26 cellular contexts compared by ENCODE assay signal in the genomic region with DNA sequence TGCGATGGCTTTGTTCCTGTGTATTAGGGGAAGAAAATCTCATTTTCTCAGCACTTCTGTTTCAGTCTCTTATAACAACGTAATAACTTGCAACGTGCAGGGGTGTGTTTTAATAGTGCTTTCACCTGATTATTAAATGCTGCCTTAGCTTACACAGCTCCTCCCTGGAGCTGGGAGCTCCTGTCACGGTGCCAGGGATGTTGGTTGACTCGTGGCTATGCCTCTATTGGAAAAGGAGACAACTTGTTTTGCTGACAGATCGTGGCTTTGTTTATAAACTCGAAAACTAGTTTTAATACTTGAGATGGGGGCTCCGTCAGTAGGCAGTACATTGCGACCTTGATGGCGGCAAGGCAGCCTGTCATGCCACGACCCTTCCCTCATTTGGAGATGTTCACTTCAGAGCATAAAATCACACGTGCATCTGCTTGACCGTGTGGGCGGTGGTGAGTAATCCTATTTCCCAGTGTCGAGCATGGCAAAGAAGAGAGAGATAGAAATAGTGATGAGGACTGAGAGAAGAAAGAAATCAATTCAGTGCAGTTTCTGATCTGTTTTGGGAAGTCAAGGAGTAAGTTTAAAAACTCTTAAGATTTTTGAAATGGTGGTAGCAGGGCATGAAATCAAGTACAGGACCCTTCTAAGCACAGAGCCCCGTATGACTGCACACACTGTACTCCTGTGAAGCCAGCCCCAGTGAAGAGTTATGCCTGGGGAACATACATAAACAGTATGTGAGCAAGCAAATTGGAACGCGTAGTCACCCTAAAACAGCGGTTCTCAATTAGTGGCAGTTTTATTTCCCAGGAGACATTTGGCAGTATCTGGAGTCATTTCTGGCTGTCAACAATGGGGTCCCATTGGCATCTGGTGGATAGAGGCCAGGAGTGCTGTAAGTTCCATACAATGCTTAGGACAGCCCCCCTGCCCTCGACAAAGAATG.
DNase-seq lines count a peak whose midpoint lies in the region; FAIRE-seq and TF ChIP-seq lines count a peak whose summit lies in the region.
"Had no signal": no experiment of that assay in that cellular context is flagged by ENCODE, and none has a peak within 500 bp of the region (broad histone marks: within the 10 kb centered on the region; RNA-seq: fewer than 3 reads in every experiment).

No MANE protein-coding gene starts in this region.

- no peak overlapping the region for H3K9ac ChIP-seq in adipocyte (ENCODE audit: low read length)
- H3K9ac ChIP-seq: KMS-11 had no signal

- no peak for TF ChIP-seq CTCF in glutamatergic neuron (IDR thresholded peaks at IDR 0.05; ENCODE audit: partially characterized antibody, unreplicated experiment)
- TF ChIP-seq CTCF in D721Med (IDR thresholded peaks at IDR 0.05; ENCODE audit: insufficient read depth, missing control alignments), result no peak

- no peak overlapping the region for H3K4me3 ChIP-seq in adipocyte (ENCODE audit: low read length)
- H3K4me3 ChIP-seq: colonic mucosa, gastroesophageal sphincter, mucosa of descending colon, right atrium auricular region, uterus had no signal

- peak; percentile 29 for DNase-seq in stimulated activated CD4-positive, alpha-beta T cell treated with anti-CD3 and anti-CD28 coated beads, Interleukin-15, amount 100 ng/mL, for 24 hours
- no peak for DNase-seq in stimulated activated CD4-positive, alpha-beta T cell treated with anti-CD3 and anti-CD28 coated beads, Interleukin-4, amount 100 ng/mL, for 4 hours
- DNase-seq in adipocyte (ENCODE audit: low read depth) (peak; percentile 72), glutamatergic neuron (no peak), urothelium cell line (ENCODE audit: low spot score) (peak; percentile 52), D721Med (ENCODE audit: insufficient read length, low spot score) (no peak), NCI-H748 treated with DMSO at 0.1 percent for 48 hours (lab: John Stamatoyannopoulos, UW) (no peak)
- no peak for DNase-seq in stimulated activated naive CD4-positive, alpha-beta T cell treated with Interleukin-2 at 50 U/mL for 16 hours (lab: John Stamatoyannopoulos, UW)
- DNase-seq: activated CD4-positive, alpha-beta T cell treated with anti-CD3 and anti-CD28 coated beads, Interleukin-2, amount 50 U/mL, for 1 hour; activated CD8-positive, alpha-beta memory T cell treated with anti-CD3 and anti-CD28 coated beads, Interleukin-2, amount 50 U/mL, for 48 hours; activated gamma-delta T cell; aorta; Caco-2; colonic mucosa; H9; mucosa of descending colon; NCI-H1105 treated with DMSO at 0.1 percent for 48 hours; NK-92 treated with Interleukin-12 subunit alpha and Interleukin-12 subunit beta, amount 100 ng/mL, for 24 hours; stimulated activated naive CD8-positive, alpha-beta T cell treated with anti-CD3 and anti-CD28 coated beads, Interleukin-15, amount 100 ng/mL, for 72 hours; uterus had no signal

- H3K27me3 ChIP-seq in adipocyte (replicated peaks; ENCODE audit: control insufficient read depth, insufficient read depth, low read length), result no peaks in the 10 kb centered on the region
- H3K27me3 ChIP-seq: colonic mucosa, gastroesophageal sphincter, right atrium auricular region, uterus had no signal

- no peaks in the 10 kb centered on the region for H3K36me3 Mint-ChIP-seq in glutamatergic neuron (ENCODE audit: unreplicated experiment)

- peak overlapping the region; percentile 42 for H3K4me3 Mint-ChIP-seq in glutamatergic neuron (ENCODE audit: unreplicated experiment)
- H3K4me3 Mint-ChIP-seq: H9; stimulated activated naive CD8-positive, alpha-beta T cell treated with anti-CD3 and anti-CD28 coated beads, Interleukin-15, amount 100 ng/mL, for 72 hours had no signal

- H3K4me1 ChIP-seq in adipocyte (ENCODE audit: control insufficient read depth, insufficient read depth, low read length), result peaks cover 9% of the 10 kb centered on the region
- H3K4me1 ChIP-seq: colonic mucosa, right atrium auricular region, uterus had no signal

- no peaks in the 10 kb centered on the region for H3K9me3 ChIP-seq in adipocyte (ENCODE audit: control insufficient read depth, low read length)
- H3K9me3 ChIP-seq: Caco-2, colonic mucosa, gastroesophageal sphincter, mucosa of descending colon, right atrium auricular region, uterus had no signal

- peaks cover 54% of the 10 kb centered on the region for H3K4me1 Mint-ChIP-seq in glutamatergic neuron (ENCODE audit: low read depth, unreplicated experiment)
- H3K4me1 Mint-ChIP-seq: stimulated activated naive CD8-positive, alpha-beta T cell treated with anti-CD3 and anti-CD28 coated beads, Interleukin-15, amount 100 ng/mL, for 72 hours had no signal

- H3K27me3 Mint-ChIP-seq in glutamatergic neuron (ENCODE audit: unreplicated experiment), result peaks cover 9% of the 10 kb centered on the region

- H3K36me3 ChIP-seq in adipocyte (ENCODE audit: control insufficient read depth, insufficient read depth, low read length, severe bottlenecking), result no peaks in the 10 kb centered on the region
- H3K36me3 ChIP-seq: colonic mucosa, gastroesophageal sphincter, right atrium auricular region, uterus had no signal

- FAIRE-seq in urothelium cell line (lab: Jason Lieb, UNC) (no peak), D721Med (lab: Jason Lieb, UNC) (no peak)
- FAIRE-seq: endothelial cell of umbilical vein, GM19239, RCC 7860 had no signal

- no peaks in the 10 kb centered on the region for H3K9me3 Mint-ChIP-seq in glutamatergic neuron (ENCODE audit: unreplicated experiment)
- H3K9me3 Mint-ChIP-seq: H9; stimulated activated naive CD8-positive, alpha-beta T cell treated with anti-CD3 and anti-CD28 coated beads, Interleukin-15, amount 100 ng/mL, for 72 hours had no signal

- H3K27ac Mint-ChIP-seq in glutamatergic neuron (ENCODE audit: unreplicated experiment), result peak overlapping the region; percentile 59
- H3K27ac Mint-ChIP-seq: H9 had no signal

Comparison
In these comparisons a context has a peak if more than half of its experiments do, and no peak if none do; other contexts are left out.
1. DNase-seq: peak in stimulated activated CD4-positive, alpha-beta T cell treated with anti-CD3 and anti-CD28 coated beads, Interleukin-15, amount 100 ng/mL, for 24 hours (single experiment), adipocyte (single experiment) and urothelium cell line (single experiment); none in stimulated activated CD4-positive, alpha-beta T cell treated with anti-CD3 and anti-CD28 coated beads, Interleukin-4, amount 100 ng/mL, for 4 hours (0 of 2), glutamatergic neuron (single experiment), D721Med (single experiment), stimulated activated naive CD4-positive, alpha-beta T cell treated with Interleukin-2 at 50 U/mL for 16 hours (single experiment) and NCI-H748 treated with DMSO at 0.1 percent for 48 hours (single experiment).